10 cellular contexts compared by ENCODE assay signal in the genomic region with DNA sequence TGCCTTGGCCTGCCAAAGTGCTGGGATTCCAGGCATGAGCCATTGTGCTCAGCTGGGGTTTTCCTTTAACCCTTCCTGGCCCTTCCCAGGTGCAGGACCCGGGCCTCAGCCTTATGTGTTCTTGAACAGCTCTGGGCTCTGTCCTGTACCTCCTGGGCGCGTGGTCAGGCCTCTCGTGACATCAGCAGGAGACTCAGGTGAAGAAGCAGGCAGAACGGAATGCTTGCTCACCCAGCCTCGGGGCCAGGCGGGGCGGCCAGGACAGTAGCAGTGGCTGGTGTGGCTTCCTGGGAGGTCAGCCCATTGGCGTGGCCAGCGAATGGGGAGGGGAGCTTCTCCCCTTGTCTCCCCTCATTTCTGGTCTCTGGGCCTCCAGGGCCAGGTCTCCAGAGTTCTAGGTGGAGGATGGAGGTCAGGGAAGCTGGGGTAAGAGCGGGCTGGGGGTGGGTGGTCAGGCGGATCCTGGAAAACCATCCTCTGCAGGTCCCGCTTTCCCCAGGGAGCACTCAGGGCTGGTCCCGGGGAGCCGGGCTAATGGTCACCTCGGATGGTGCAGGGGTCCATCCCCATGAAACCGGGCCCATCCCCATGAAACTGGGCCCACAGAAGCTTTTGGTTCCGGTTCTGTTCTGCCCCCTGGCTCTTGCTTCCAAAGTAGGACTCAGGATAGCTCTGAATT.
DNase-seq lines count a peak whose midpoint lies in the region; TF ChIP-seq lines count a peak whose summit lies in the region.
"Had no signal": no experiment of that assay in that cellular context is flagged by ENCODE, and none has a peak within 500 bp of the region (broad histone marks: within the 10 kb centered on the region; RNA-seq: fewer than 3 reads in every experiment).

No MANE protein-coding gene starts in this region.

- H2AFZ ChIP-seq in ACC112 (ENCODE audit: low read length, unreplicated experiment) = no peak overlapping the region

- peak overlapping the region; percentile 94 for H3K27ac ChIP-seq in ACC112 (ENCODE audit: low read depth, low read length)

- DNase-seq in M059J (ENCODE audit: low read depth) = peak; percentile 79
- peak; percentile 86 for DNase-seq in epithelial cell of esophagus (ENCODE audit: low read depth)
- DNase-seq in osteocyte (ENCODE audit: extremely low spot score, unreplicated experiment) = no peak
- no peak for DNase-seq in GM03348 (ENCODE audit: low spot score)
- DNase-seq in activated CD8-positive, alpha-beta memory T cell treated with anti-CD3 and anti-CD28 coated beads, Interleukin-2, amount 50 U/mL, for 48 hours = no peak
- DNase-seq in HT-29 (ENCODE audit: low spot score) = no peak
- DNase-seq in immature natural killer cell = no peak
- DNase-seq: left colon; stimulated activated CD4-positive, alpha-beta T cell treated with anti-CD3 and anti-CD28 coated beads, Interleukin-2, amount 100 ng/mL, for 24 hours had no signal

- H3K27me3 ChIP-seq in ACC112 (ENCODE audit: insufficient read depth, low read length) = no peaks in the 10 kb centered on the region

- peaks cover 61% of the 10 kb centered on the region for H3K79me2 ChIP-seq in ACC112 (ENCODE audit: control insufficient read depth, insufficient read depth, low read length, unreplicated experiment)

- H3K27ac Mint-ChIP-seq in osteocyte (ENCODE audit: unreplicated experiment) (peak overlapping the region; percentile 94), immature natural killer cell (peak overlapping the region in 3 of 6 donors; percentile 22 to 79 (median 23))

- H3K4me3 ChIP-seq in ACC112 (ENCODE audit: low read depth, low read length) = no peak overlapping the region
- H3K4me3 ChIP-seq in epithelial cell of esophagus (ENCODE audit: low read length) = no peak overlapping the region

- no peaks in the 10 kb centered on the region for H3K36me3 Mint-ChIP-seq in osteocyte (ENCODE audit: unreplicated experiment)
- H3K36me3 Mint-ChIP-seq in immature natural killer cell = no peaks in the 10 kb centered on the region

- H3K4me1 Mint-ChIP-seq in osteocyte (ENCODE audit: unreplicated experiment) (peaks cover 83% of the 10 kb centered on the region), immature natural killer cell (peaks cover 58 to 62% of the 10 kb centered on the region in 2 donors)

- TF ChIP-seq CTCF in epithelial cell of esophagus (IDR thresholded peaks at IDR 0.05; ENCODE audit: insufficient read depth, low read depth, low read length, missing control alignments) (no peak), osteocyte (IDR thresholded peaks at IDR 0.05) (no peak)

- H3K36me3 ChIP-seq in ACC112 (ENCODE audit: insufficient read depth, low read length) = no peaks in the 10 kb centered on the region

- H3K4me3 Mint-ChIP-seq in osteocyte (ENCODE audit: unreplicated experiment) (no peak overlapping the region), immature natural killer cell (peak overlapping the region in 2 of 5 donors; percentile 65 to 67)

- H3K4me1 ChIP-seq in ACC112 (ENCODE audit: control insufficient read depth, insufficient read depth, low read length, unreplicated experiment) = peaks cover 76% of the 10 kb centered on the region

- no peaks in the 10 kb centered on the region for H3K9me3 Mint-ChIP-seq in osteocyte (ENCODE audit: unreplicated experiment)
- H3K9me3 Mint-ChIP-seq in immature natural killer cell = no peaks in the 10 kb centered on the region

- H3K27me3 Mint-ChIP-seq in osteocyte (ENCODE audit: unreplicated experiment) (no peaks in the 10 kb centered on the region), immature natural killer cell (ENCODE audit: low read depth in 3 of 3) (peaks cover 0 to 6% (median 0%) of the 10 kb centered on the region in 3 donors)

Comparison
In these comparisons a context has a peak if more than half of its experiments do, and no peak if none do; other contexts are left out.
1. DNase-seq: peak in M059J (single experiment) and epithelial cell of esophagus (single experiment); none in osteocyte (single experiment), GM03348 (single experiment), activated CD8-positive, alpha-beta memory T cell treated with anti-CD3 and anti-CD28 coated beads, Interleukin-2, amount 50 U/mL, for 48 hours (single experiment), HT-29 (single experiment) and immature natural killer cell (0 of 3).